9 cellular contexts compared by ENCODE assay signal in genomic region chr12:33710548-33710947, GRCh38.
"Had no signal": no experiment of that assay in that cellular context is flagged by ENCODE, and none has a peak within 500 bp of the region (broad histone marks: within the 10 kb centered on the region; RNA-seq: fewer than 3 reads in every experiment).

No MANE protein-coding gene starts in this region.

- H3K4me1 Mint-ChIP-seq: IgD-negative memory B cell had no signal

- ATAC-seq: HCT116, HepG2 had no signal

- H3K27me3 Mint-ChIP-seq: IgD-negative memory B cell had no signal

- DNase-seq: GOT3, H7, HFFc6, KG1 had no signal

- H3K36me3 Mint-ChIP-seq: IgD-negative memory B cell had no signal

- H3K4me3 ChIP-seq: HAP-1 had no signal

- H3K36me3 ChIP-seq: HAP-1 had no signal

- H3K27ac ChIP-seq: HL-60 had no signal

- H3K4me3 Mint-ChIP-seq: HFFc6, IgD-negative memory B cell had no signal

- H3K27ac Mint-ChIP-seq: HFFc6, IgD-negative memory B cell had no signal

- H3K9me3 ChIP-seq: HAP-1 had no signal
